In the genomic region with DNA sequence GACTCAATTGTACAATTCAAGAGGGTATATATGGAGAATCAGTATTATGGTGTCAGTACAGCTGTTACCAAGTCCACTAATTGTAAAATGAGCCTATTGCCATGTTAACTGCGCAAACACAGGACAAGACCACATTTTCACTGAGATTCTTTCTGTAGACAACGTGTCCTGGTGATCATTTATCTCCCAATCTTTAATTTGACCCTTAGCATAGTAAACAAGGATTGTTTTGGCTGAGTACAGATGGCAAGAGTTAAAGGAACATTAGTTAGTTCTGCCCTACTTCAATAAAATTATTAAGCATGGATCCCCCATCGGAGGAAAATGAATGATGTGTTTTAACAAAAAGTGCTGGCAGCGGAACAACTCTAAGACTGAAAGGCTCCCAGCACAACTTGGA, we compare ENCODE assay signal across 9 cellular contexts. TPM values are rescaled to one million over a fixed set of nuclear protein-coding genes. Genes with fewer than 3 reads are reported as not detected.
"Had no signal": no experiment of that assay in that cellular context is flagged by ENCODE, and none has a peak within 500 bp of the region (broad histone marks: within the 10 kb centered on the region; RNA-seq: fewer than 3 reads in every experiment).

No MANE protein-coding gene starts in this region.

- H3K4me3 ChIP-seq: GM23338, K562 had no signal

- DNase-seq: H9, HCEC 1CT, IMR-90 had no signal

- ATAC-seq: GM23338, K562 had no signal

- H2AFZ ChIP-seq: GM23338 had no signal

- FAIRE-seq: H1, H54, K562 had no signal

- H3K27ac ChIP-seq: HL-60 had no signal

- H3K4me2 ChIP-seq: GM23338 had no signal

RNA-seq across cellular contexts. Expression of gene SLC15A5, which starts 36.1 kb away (rescaled TPM):
- total RNA-seq: GM23338, H1, H9, HT1080, IMR-90, K562 had no signal
- polyA plus RNA-seq: GM23338, H1, IMR-90, K562 had no signal
